ENCODE assay signal across 24 cellular contexts in the genomic region with DNA sequence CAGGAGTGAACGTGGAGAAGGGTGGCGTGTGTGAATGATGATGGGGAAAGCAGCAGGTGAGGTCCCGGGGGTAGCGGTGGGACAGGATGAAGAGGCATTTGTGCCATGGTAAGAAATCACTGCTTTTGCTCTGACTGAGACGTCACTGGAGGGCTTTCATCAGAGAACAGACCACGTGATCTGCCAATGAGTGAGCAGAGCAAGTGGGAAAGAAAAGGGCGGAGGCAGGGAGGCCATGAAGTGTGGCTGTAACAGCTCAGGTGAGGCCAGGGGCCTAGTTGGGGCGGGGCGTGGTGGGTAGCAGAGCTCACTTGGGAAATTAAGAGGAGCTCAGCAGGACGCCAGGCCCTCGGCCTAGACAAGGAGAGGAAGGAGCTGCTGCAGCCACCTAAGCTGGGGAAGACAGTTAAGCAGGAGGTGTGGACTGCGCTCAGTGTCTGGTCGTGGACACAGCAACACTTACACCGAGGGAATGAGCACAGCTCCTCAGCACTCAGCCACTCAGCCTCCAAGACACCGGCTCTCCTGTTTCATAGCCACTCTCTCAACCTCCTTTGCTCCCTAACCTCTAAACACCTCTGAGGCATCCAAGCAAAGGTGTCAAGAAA. TPM values are rescaled to one million over a fixed set of nuclear protein-coding genes. Genes with fewer than 3 reads are reported as not detected.
A peak's percentile ranks its signal among the peaks of the same experiment; 100 is the strongest.
DNase-seq lines count a peak whose midpoint lies in the region; FAIRE-seq and TF ChIP-seq lines count a peak whose summit lies in the region.
"Had no signal": no experiment of that assay in that cellular context is flagged by ENCODE, and none has a peak within 500 bp of the region (broad histone marks: within the 10 kb centered on the region; RNA-seq: fewer than 3 reads in every experiment).

No MANE protein-coding gene starts in this region.

- H3K79me2 ChIP-seq in H1 (ENCODE audit: control insufficient read depth in 1 of 2, insufficient read depth in 2 of 2, low read length in 2 of 2): no peaks in the 10 kb centered on the region

- no peak for TF ChIP-seq POLR2A in H1 (IDR thresholded peaks at IDR 0.05; ENCODE audit: control extremely low read depth in 1 of 2, low read depth in 2 of 2, low read length in 2 of 2)

- no peaks in the 10 kb centered on the region for H3K9me3 Mint-ChIP-seq in activated naive CD4-positive, alpha-beta T cell treated with anti-CD3 and anti-CD28 coated beads, Interleukin-2, amount 10 ng/mL, durations not matched to agents 7 days and 5 days

- no peak overlapping the region for H2BK12ac ChIP-seq in H1 (ENCODE audit: low read depth, low read length)
- H2BK12ac ChIP-seq in neuronal stem cell (ENCODE audit: low read length): no peak overlapping the region

- H3K14ac ChIP-seq in H1 (ENCODE audit: insufficient read length) (no peak overlapping the region), neuronal stem cell (ENCODE audit: low read length) (peak overlapping the region; percentile 47)

- H3K4me2 ChIP-seq in H1 (ENCODE audit: insufficient read depth in 1 of 2, low read depth in 2 of 2, low read length in 2 of 2): no peak overlapping the region
- H3K4me2 ChIP-seq in neuronal stem cell (ENCODE audit: insufficient read depth, low read length, poor library complexity, severe bottlenecking): no peak overlapping the region

- H3K23me2 ChIP-seq in H1 (ENCODE audit: low read depth, low read length): no peaks in the 10 kb centered on the region

- TF ChIP-seq CTCF in H1 (IDR thresholded peaks at IDR 0.05; ENCODE audit: control extremely low read depth in 1 of 3, insufficient read depth in 1 of 3, low read depth in 1 of 3, low read length in 3 of 3): no peak

- peak overlapping the region; percentile 35; the same call in 1 of the 2 replicates for H2BK5ac ChIP-seq in H1 (ENCODE audit: low read depth, low read length)
- peak overlapping the region; percentile 46 for H2BK5ac ChIP-seq in neuronal stem cell (ENCODE audit: low read length)

- no peak overlapping the region for H2AFZ ChIP-seq in H1 (ENCODE audit: low read length)
- H2AFZ ChIP-seq in neuronal stem cell (ENCODE audit: low read length): no peak overlapping the region

- H3K27ac ChIP-seq in H1 (ENCODE audit: low read depth, low read length): no peak overlapping the region
- H3K27ac ChIP-seq in neuronal stem cell (replicated peaks; ENCODE audit: low read length): no peak overlapping the region
- H3K27ac ChIP-seq: SJSA1 had no signal

- H3K4ac ChIP-seq in H1 (replicated peaks; ENCODE audit: insufficient read length, low read depth, low read length): no peak overlapping the region
- no peak overlapping the region for H3K4ac ChIP-seq in neuronal stem cell (ENCODE audit: low read length)

- peaks cover 11% of the 10 kb centered on the region for H3K36me3 Mint-ChIP-seq in activated naive CD4-positive, alpha-beta T cell treated with anti-CD3 and anti-CD28 coated beads, Interleukin-2, amount 10 ng/mL, durations not matched to agents 7 days and 5 days

- no peak overlapping the region for H3K4me3 Mint-ChIP-seq in activated naive CD4-positive, alpha-beta T cell treated with anti-CD3 and anti-CD28 coated beads, Interleukin-2, amount 10 ng/mL, durations not matched to agents 7 days and 5 days

- H4K8ac ChIP-seq in H1 (ENCODE audit: extremely low read depth, insufficient read depth, low read length): peak overlapping the region; percentile 31; the same call in 1 of the 2 replicates
- no peak overlapping the region for H4K8ac ChIP-seq in neuronal stem cell (ENCODE audit: low read depth, low read length)

- no peak overlapping the region for H2BK20ac ChIP-seq in H1 (ENCODE audit: low read length)

- H3K36me3 ChIP-seq in H1 (ENCODE audit: control insufficient read depth in 2 of 4, insufficient read depth in 4 of 4, low read length in 3 of 4): peaks cover 0 to 19% (median 9%) of the 10 kb centered on the region in 4 experiments; a peak in 6 of 8 replicates
- peaks cover 20 to 43% of the 10 kb centered on the region in 2 donors for H3K36me3 ChIP-seq in neuronal stem cell (replicated peaks in 1 of 2; ENCODE audit: control insufficient read depth in 2 of 2, insufficient read depth in 2 of 2, low read length in 2 of 2)
- H3K36me3 ChIP-seq: SJSA1 had no signal

- H3K27me3 ChIP-seq in H1 (replicated peaks in 1 of 4; ENCODE audit: control insufficient read depth in 3 of 4, extremely low read depth in 1 of 4, insufficient read depth in 3 of 4, low read length in 3 of 4) (no peaks in the 10 kb centered on the region), neuronal stem cell (ENCODE audit: control insufficient read depth in 3 of 3, insufficient read depth in 3 of 3, low read depth in 1 of 3, low read length in 3 of 3) (no peaks in the 10 kb centered on the region)
- H3K27me3 ChIP-seq: SJSA1 had no signal

- H3K23ac ChIP-seq in H1 (ENCODE audit: insufficient read length): no peak overlapping the region
- H3K23ac ChIP-seq in neuronal stem cell (ENCODE audit: low read depth, low read length, poor library complexity): peak overlapping the region; percentile 95

- no peak for DNase-seq in activated naive CD4-positive, alpha-beta T cell treated with anti-CD3 and anti-CD28 coated beads, Interleukin-2, amount 10 ng/mL, durations not matched to agents 7 days and 5 days
- DNase-seq in activated naive CD4-positive, alpha-beta T cell (lab: John Stamatoyannopoulos, UW): no peak
- DNase-seq in H1 (ENCODE audit: low read depth in 1 of 2, low spot score in 2 of 2) (no peak), neuronal stem cell (ENCODE audit: low spot score) (no peak), DMS53 (lab: John Stamatoyannopoulos, UW) (no peak), NCI-H510A treated with DMSO at 0.1 percent for 48 hours (lab: John Stamatoyannopoulos, UW) (no peak)
- no peak for DNase-seq in stimulated activated CD8-positive, alpha-beta memory T cell treated with anti-CD3 and anti-CD28 coated beads, Interleukin-4, amount 100 ng/mL, for 48 hours
- DNase-seq: Calu3, DND-41, KG1, MM.1S, NCI-H1048, NCI-H1417, NCI-H1694 treated with DMSO at 0.1 percent for 48 hours, NCI-H2081, NCI-H2227 treated with DMSO at 0.1 percent for 48 hours, NCI-H69, Right ventricle myocardium superior, RPMI8226 had no signal

- CTCF ChIA-PET in activated naive CD4-positive, alpha-beta T cell treated with anti-CD3 and anti-CD28 coated beads, Interleukin-2, amount 10 ng/mL, durations not matched to agents 7 days and 5 days (lab: Charles Lee): no interaction called here
- CTCF ChIA-PET in H1 (lab: Charles Lee; ENCODE audit: partially characterized antibody): interaction anchor here (0.5 to 1.1 kb wide), 5 partner anchors 9 to 986 kb away, joined by 3 to 4 read pairs (median 3); a partner anchor contains a TSS

- H3K4me1 ChIP-seq in H1 (replicated peaks in 1 of 4; ENCODE audit: control insufficient read depth in 3 of 4, insufficient read depth in 4 of 4, low read length in 3 of 4): peaks cover 0 to 3% (median 1%) of the 10 kb centered on the region in 4 experiments; a peak in 2 of 7 replicates
- peaks cover 2 to 5% of the 10 kb centered on the region in 2 donors for H3K4me1 ChIP-seq in neuronal stem cell (ENCODE audit: control insufficient read depth in 2 of 2, insufficient read depth in 1 of 2, low read depth in 1 of 2, low read length in 2 of 2)
- H3K4me1 ChIP-seq: SJSA1 had no signal

- H3K9ac ChIP-seq in H1 (replicated peaks in 1 of 4; ENCODE audit: extremely low read depth in 1 of 4, low read depth in 3 of 4, low read length in 3 of 4) (no peak overlapping the region), neuronal stem cell (ENCODE audit: low read depth, low read length, poor library complexity) (no peak overlapping the region)

- no peaks in the 10 kb centered on the region for H3K4me1 Mint-ChIP-seq in activated naive CD4-positive, alpha-beta T cell treated with anti-CD3 and anti-CD28 coated beads, Interleukin-2, amount 10 ng/mL, durations not matched to agents 7 days and 5 days

- H4K91ac ChIP-seq in H1 (replicated peaks; ENCODE audit: insufficient read length, low read length) (no peak overlapping the region), neuronal stem cell (ENCODE audit: low read depth, low read length, poor library complexity) (no peak overlapping the region)

- no peak overlapping the region for H2AK5ac ChIP-seq in H1 (ENCODE audit: low read depth, low read length)
- no peak overlapping the region for H2AK5ac ChIP-seq in neuronal stem cell (ENCODE audit: low read depth, low read length)

- TF ChIP-seq RAD21 in H1 (IDR thresholded peaks at IDR 0.05 in 1 of 2, conservative IDR thresholded peaks at IDR 0.05 in 1 of 2; ENCODE audit: low read depth in 2 of 2, low read length in 2 of 2): no peak

- H3K27me3 Mint-ChIP-seq in activated naive CD4-positive, alpha-beta T cell treated with anti-CD3 and anti-CD28 coated beads, Interleukin-2, amount 10 ng/mL, durations not matched to agents 7 days and 5 days: no peaks in the 10 kb centered on the region

- H3K4me3 ChIP-seq in H1 (ENCODE audit: extremely low read depth in 1 of 4, insufficient read depth in 2 of 4, low read depth in 3 of 4, low read length in 4 of 4): no peak overlapping the region
- H3K4me3 ChIP-seq in neuronal stem cell (ENCODE audit: low read length in 2 of 2): no peak overlapping the region
- H3K4me3 ChIP-seq: SJSA1 had no signal

- H4K20me1 ChIP-seq in H1 (replicated peaks in 1 of 2; ENCODE audit: control insufficient read depth in 1 of 2, insufficient read depth in 2 of 2, low read length in 2 of 2): peaks cover 0 to 8% of the 10 kb centered on the region in 2 experiments

- H2BK120ac ChIP-seq in H1 (replicated peaks; ENCODE audit: low read depth, low read length) (no peak overlapping the region), neuronal stem cell (ENCODE audit: low read depth, low read length) (no peak overlapping the region)

- H3K79me1 ChIP-seq in H1 (ENCODE audit: low read depth, low read length): peaks cover 8% of the 10 kb centered on the region
- H3K79me1 ChIP-seq in neuronal stem cell (ENCODE audit: low read depth, low read length): peaks cover 3% of the 10 kb centered on the region

- H2BK15ac ChIP-seq in H1 (ENCODE audit: low read length): no peak overlapping the region
- H2BK15ac ChIP-seq in neuronal stem cell (ENCODE audit: low read length): no peak overlapping the region

- TF ChIP-seq EP300 in H1 (IDR thresholded peaks at IDR 0.05; ENCODE audit: borderline replicate concordance in 1 of 2, low read depth in 2 of 2, low read length in 2 of 2): no peak

- 89% methylated on average over 15 of the region's 15 CpGs; no CpG with 5 or more reads in 1 of the 2 experiments for WGBS in H1 (ENCODE audit: extremely low coverage in 1 of 2, insufficient coverage in 1 of 2, insufficient read length in 1 of 2, insufficient replicate concordance in 2 of 2, low coverage in 1 of 2, low lambda C conversion rate in 2 of 2, missing lambda C conversion rate in 1 of 2), 2 experiments
- no CpG with 5 or more reads among the region's 15 CpGs for WGBS in neuronal stem cell (ENCODE audit: extremely low coverage in 2 of 2, insufficient read length in 2 of 2, insufficient replicate concordance in 1 of 2), 2 donors

- FAIRE-seq in H1 (lab: Jason Lieb, UNC): no peak
- FAIRE-seq: GM12892, H54, HTR-8/SVneo had no signal

- peak overlapping the region; percentile 21 for H3K27ac Mint-ChIP-seq in activated naive CD4-positive, alpha-beta T cell treated with anti-CD3 and anti-CD28 coated beads, Interleukin-2, amount 10 ng/mL, durations not matched to agents 7 days and 5 days

- H3K56ac ChIP-seq in H1 (replicated peaks; ENCODE audit: insufficient read length, low read depth, low read length): no peak overlapping the region

- H3K9me3 ChIP-seq in H1 (ENCODE audit: insufficient read depth in 2 of 2, low read depth in 1 of 2, low read length in 1 of 2): no peaks in the 10 kb centered on the region
- H3K9me3 ChIP-seq in neuronal stem cell (replicated peaks in 1 of 2; ENCODE audit: control insufficient read depth in 2 of 2, insufficient read depth in 1 of 2, low read depth in 1 of 2, low read length in 2 of 2): peaks cover 0 to 2% of the 10 kb centered on the region in 2 donors
- H3K9me3 ChIP-seq: SJSA1 had no signal

- H4K5ac ChIP-seq in H1 (ENCODE audit: insufficient read length, low read depth, low read length): no peak overlapping the region

- POLR2A ChIA-PET in H1 (lab: Charles Lee; ENCODE audit: partially characterized antibody): interaction anchor here (0.6 to 1.5 kb wide), 3 partner anchors 25 to 123 kb away, joined by 3 to 4 read pairs (median 3); no protein-coding TSS in a partner anchor

- H3K18ac ChIP-seq in H1 (ENCODE audit: extremely low read depth, low read length) (no peak overlapping the region), neuronal stem cell (ENCODE audit: low read length) (no peak overlapping the region)

RNA-seq across cellular contexts. Expression of a gene that starts 14.1 kb away (rescaled TPM):
- total RNA-seq in H1 (2021; fragmentation: NEBNext Ultra II Directional; extraction: Animal tissue kit (Norgen Biotek cat#: 25700)): 6.7 and 6.9 TPM in 2 replicates
- polyA plus RNA-seq in H1 (2011; rRNA removed): 4.3 and 4.9 TPM in 2 replicates
- polyA plus RNA-seq in H1 (2011; cell fraction: cytosol; rRNA removed): 2.8 TPM
- 4.8 TPM for polyA plus RNA-seq in H1 (2011; cell fraction: nucleus; rRNA removed)
- 5.9 to 7.5 TPM (median 6.1 TPM) in 4 replicates for polyA plus RNA-seq in H1 (2012, experiment 1 of 2)
- 7.4 TPM for polyA plus RNA-seq in H1 (2012, experiment 2 of 2)
- polyA plus RNA-seq in H1 (2013, experiment 1 of 2): 7.1 TPM
- polyA plus RNA-seq in H1 (2013, experiment 2 of 2): 8.0 TPM
- polyA minus RNA-seq in H1 (2011; rRNA and poly(A)+ RNA removed): 4.7 and 6.0 TPM in 2 replicates
- polyA minus RNA-seq in H1 (2011; cell fraction: cytosol; rRNA and poly(A)+ RNA removed): 3.7 TPM
- 3.5 TPM for polyA minus RNA-seq in H1 (2011; cell fraction: nucleus; rRNA and poly(A)+ RNA removed)
- polyA plus RNA-seq in neuronal stem cell (2013, experiment 1 of 2): 2.6 TPM
- polyA plus RNA-seq in neuronal stem cell (2013, experiment 2 of 2): 2.7 TPM
- total RNA-seq: NCI-H460 had no signal

RNA-seq across cellular contexts. Expression of a gene that starts 23.8 kb away (rescaled TPM):
- total RNA-seq in H1 (2021; fragmentation: NEBNext Ultra II Directional; extraction: Animal tissue kit (Norgen Biotek cat#: 25700)): 68.3 and 69.3 TPM in 2 replicates
- 123 and 147 TPM in 2 replicates for polyA plus RNA-seq in H1 (2011; rRNA removed)
- 121 TPM for polyA plus RNA-seq in H1 (2011; cell fraction: cytosol; rRNA removed)
- 165 TPM for polyA plus RNA-seq in H1 (2011; cell fraction: nucleus; rRNA removed)
- 62.7 to 92.1 TPM (median 86.3 TPM) in 4 replicates for polyA plus RNA-seq in H1 (2012, experiment 1 of 2)
- 63.8 TPM for polyA plus RNA-seq in H1 (2012, experiment 2 of 2)
- 48.6 TPM for polyA plus RNA-seq in H1 (2013, experiment 1 of 2)
- polyA plus RNA-seq in H1 (2013, experiment 2 of 2): 47.6 TPM
- 31.1 and 42.4 TPM in 2 replicates for polyA minus RNA-seq in H1 (2011; rRNA and poly(A)+ RNA removed)
- 43.2 TPM for polyA minus RNA-seq in H1 (2011; cell fraction: cytosol; rRNA and poly(A)+ RNA removed)
- polyA minus RNA-seq in H1 (2011; cell fraction: nucleus; rRNA and poly(A)+ RNA removed): 37.5 TPM
- 30.5 TPM for polyA plus RNA-seq in neuronal stem cell (2013, experiment 1 of 2)
- 30.3 TPM for polyA plus RNA-seq in neuronal stem cell (2013, experiment 2 of 2)

RNA-seq across cellular contexts. Expression of a gene that starts 50.5 kb away (rescaled TPM):
- total RNA-seq in H1 (2021; fragmentation: NEBNext Ultra II Directional; extraction: Animal tissue kit (Norgen Biotek cat#: 25700)): 7.1 and 9.9 TPM in 2 replicates
- 5.6 and 9.3 TPM in 2 replicates for polyA plus RNA-seq in H1 (2011; rRNA removed)
- polyA plus RNA-seq in H1 (2011; cell fraction: cytosol; rRNA removed): 5.3 TPM
- 9.2 TPM for polyA plus RNA-seq in H1 (2011; cell fraction: nucleus; rRNA removed)
- polyA plus RNA-seq in H1 (2012, experiment 1 of 2): 3.9 to 4.6 TPM (median 4.5 TPM) in 4 replicates
- 4.0 TPM for polyA plus RNA-seq in H1 (2012, experiment 2 of 2)
- polyA plus RNA-seq in H1 (2013, experiment 1 of 2): 7.6 TPM
- polyA plus RNA-seq in H1 (2013, experiment 2 of 2): 7.6 TPM
- 7.4 and 10.6 TPM in 2 replicates for polyA minus RNA-seq in H1 (2011; rRNA and poly(A)+ RNA removed)
- 3.4 TPM for polyA minus RNA-seq in H1 (2011; cell fraction: cytosol; rRNA and poly(A)+ RNA removed)
- 5.5 TPM for polyA minus RNA-seq in H1 (2011; cell fraction: nucleus; rRNA and poly(A)+ RNA removed)
- 2.8 TPM for polyA plus RNA-seq in neuronal stem cell (2013, experiment 1 of 2)
- polyA plus RNA-seq in neuronal stem cell (2013, experiment 2 of 2): 2.5 TPM
